ENCODE assay signal across 1 cellular context in the genomic region with DNA sequence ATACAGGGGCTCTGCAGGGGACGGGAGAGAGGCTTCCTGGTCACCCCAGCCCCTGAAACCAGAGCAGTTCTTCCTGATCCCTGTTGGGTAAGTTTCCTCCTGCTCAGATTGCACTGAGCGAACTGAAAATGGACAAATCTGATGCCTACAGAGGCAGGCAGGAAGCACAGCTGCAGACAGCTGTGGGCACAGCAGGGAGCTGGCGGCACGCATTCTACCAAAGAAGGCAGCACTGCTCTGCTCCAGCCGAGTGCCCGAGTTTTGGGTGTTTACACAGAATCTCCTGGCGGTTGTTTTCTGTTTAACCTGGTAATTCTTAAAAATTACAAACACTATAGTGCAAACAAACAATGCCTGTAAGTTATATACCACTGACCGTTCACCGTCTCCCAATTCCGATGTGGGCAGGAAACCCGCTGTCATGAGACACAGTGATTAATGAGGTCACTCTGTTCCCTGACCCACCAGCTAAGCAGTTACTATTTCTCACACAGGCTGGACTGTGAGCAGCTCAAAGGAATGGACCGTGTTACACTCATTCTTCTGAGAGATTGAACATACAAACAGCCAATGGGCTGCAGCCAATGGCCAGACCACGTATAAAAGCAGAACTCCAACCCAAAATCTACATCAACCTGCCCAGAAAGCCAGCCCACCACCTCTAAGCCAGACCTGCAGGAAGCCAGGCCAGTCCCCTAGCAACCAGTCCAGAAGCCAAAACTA.
TF ChIP-seq lines count a peak whose summit lies in the region.

No MANE protein-coding gene starts in this region.

TF ChIP-seq in K562, 482 proteins besides CTCF, POLR2A, EP300 and RAD21 (continued from another document):
- TF ChIP-seq HNRNPLL (IDR thresholded peaks at IDR 0.05; ENCODE audit: low read depth, low read length, poor library complexity, severe bottlenecking), result no peak
- TF ChIP-seq MEIS2 (IDR thresholded peaks at IDR 0.05; ENCODE audit: partially characterized antibody), result peak; percentile 98
- TF ChIP-seq BRD4 (IDR thresholded peaks at IDR 0.05), result no peak
- no peak for TF ChIP-seq RBFOX2 (IDR thresholded peaks at IDR 0.05; ENCODE audit: low read depth, low read length)
- TF ChIP-seq HBP1 (CRISPR knock-in tag; IDR thresholded peaks at IDR 0.05), result no peak
- no peak for TF ChIP-seq POLR3G (IDR thresholded peaks at IDR 0.05; ENCODE audit: extremely low read depth, insufficient read length, insufficient replicate concordance)
- no peak for TF ChIP-seq POLR2B (IDR thresholded peaks at IDR 0.05; ENCODE audit: low read depth, partially characterized antibody)
- no peak for TF ChIP-seq SAFB (IDR thresholded peaks at IDR 0.05; ENCODE audit: borderline replicate concordance, low read depth, low read length)
- no peak for TF ChIP-seq SIRT6 (IDR thresholded peaks at IDR 0.05; ENCODE audit: low read depth, low read length)
- TF ChIP-seq GMEB1 (CRISPR knock-in tag; IDR thresholded peaks at IDR 0.05), result no peak
- no peak for TF ChIP-seq ZNF263 (CRISPR knock-in tag; IDR thresholded peaks at IDR 0.05; ENCODE audit: borderline replicate concordance)
- no peak for TF ChIP-seq ZNF282 (CRISPR knock-in tag; IDR thresholded peaks at IDR 0.05)
- peak; percentile 51; the same call in 1 of the 2 replicates for TF ChIP-seq NR4A1 (CRISPR knock-in tag; IDR thresholded peaks at IDR 0.05)
- TF ChIP-seq NR4A1 (tag; IDR thresholded peaks at IDR 0.05), result no peak
- TF ChIP-seq HNRNPUL1 (IDR thresholded peaks at IDR 0.05; ENCODE audit: low read length), result no peak
- 0 out of 2 replicates have a peak, but pooled peaks have one; percentile 31 for TF ChIP-seq ZNF830 (CRISPR knock-in tag; IDR thresholded peaks at IDR 0.05)
- no peak for TF ChIP-seq ESRRB (CRISPR knock-in tag; IDR thresholded peaks at IDR 0.05; ENCODE audit: borderline replicate concordance)
- no peak for TF ChIP-seq ZNF639 (CRISPR knock-in tag; conservative IDR thresholded peaks at IDR 0.05 in 1 of 2, IDR thresholded peaks at IDR 0.05 in 1 of 2)
- no peak for TF ChIP-seq TFE3 (CRISPR knock-in tag; IDR thresholded peaks at IDR 0.05)
- TF ChIP-seq DACH1 (IDR thresholded peaks at IDR 0.05; ENCODE audit: partially characterized antibody), result no peak
- TF ChIP-seq KLF16 (IDR thresholded peaks at IDR 0.05), result no peak
- TF ChIP-seq ZFX (CRISPR knock-in tag; IDR thresholded peaks at IDR 0.05), result no peak
- no peak for TF ChIP-seq DIDO1 (tag; IDR thresholded peaks at IDR 0.05; ENCODE audit: low read depth)
- TF ChIP-seq SLC30A9 (CRISPR knock-in tag; IDR thresholded peaks at IDR 0.05), result no peak
- no peak for TF ChIP-seq FOXA1 (IDR thresholded peaks at IDR 0.05; ENCODE audit: borderline replicate concordance)
- no peak for TF ChIP-seq FOSL1 (tag; conservative IDR thresholded peaks at IDR 0.05)
- TF ChIP-seq TARDBP (IDR thresholded peaks at IDR 0.05), result no peak
- TF ChIP-seq NR2C1 (IDR thresholded peaks at IDR 0.05), result no peak
- 0 out of 2 replicates have a peak, but pooled peaks have one; percentile 43 for TF ChIP-seq NR2C1 (tag; IDR thresholded peaks at IDR 0.05)
- TF ChIP-seq ZBED1 (IDR thresholded peaks at IDR 0.05), result no peak
- TF ChIP-seq ARID3A (IDR thresholded peaks at IDR 0.05; ENCODE audit: borderline replicate concordance, low read depth, low read length), result no peak
- TF ChIP-seq KHSRP (IDR thresholded peaks at IDR 0.05), result no peak
- TF ChIP-seq ADNP (tag; IDR thresholded peaks at IDR 0.05), result no peak
- no peak for TF ChIP-seq EP400 (IDR thresholded peaks at IDR 0.05)
- TF ChIP-seq TFAM (CRISPR knock-in tag; conservative IDR thresholded peaks at IDR 0.05), result no peak
- no peak for TF ChIP-seq ILK (tag; IDR thresholded peaks at IDR 0.05; ENCODE audit: borderline replicate concordance, low read depth)
- TF ChIP-seq SP2 (IDR thresholded peaks at IDR 0.05; ENCODE audit: extremely low read depth, low read depth, low read length, poor library complexity, severe bottlenecking), result no peak
- TF ChIP-seq MXD1 (CRISPR knock-in tag; IDR thresholded peaks at IDR 0.05; ENCODE audit: borderline replicate concordance, poor library complexity, severe bottlenecking), result no peak
- no peak for TF ChIP-seq ZNF445 (CRISPR knock-in tag; IDR thresholded peaks at IDR 0.05; ENCODE audit: low read depth)
- TF ChIP-seq ZBTB26 (CRISPR knock-in tag; IDR thresholded peaks at IDR 0.05), result no peak
- TF ChIP-seq, protein P1, sequence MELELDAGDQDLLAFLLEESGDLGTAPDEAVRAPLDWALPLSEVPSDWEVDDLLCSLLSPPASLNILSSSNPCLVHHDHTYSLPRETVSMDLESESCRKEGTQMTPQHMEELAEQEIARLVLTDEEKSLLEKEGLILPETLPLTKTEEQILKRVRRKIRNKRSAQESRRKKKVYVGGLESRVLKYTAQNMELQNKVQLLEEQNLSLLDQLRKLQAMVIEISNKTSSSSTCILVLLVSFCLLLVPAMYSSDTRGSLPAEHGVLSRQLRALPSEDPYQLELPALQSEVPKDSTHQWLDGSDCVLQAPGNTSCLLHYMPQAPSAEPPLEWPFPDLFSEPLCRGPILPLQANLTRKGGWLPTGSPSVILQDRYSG (tag; conservative IDR thresholded peaks at IDR 0.05; ENCODE audit: low read depth), result 0 out of 2 replicates have a peak, but pooled peaks have one; percentile 18
- TF ChIP-seq LEF1 (IDR thresholded peaks at IDR 0.05), result peak; percentile 22; the same call in 1 of the 2 replicates
- TF ChIP-seq JUND (IDR thresholded peaks at IDR 0.05; ENCODE audit: borderline replicate concordance, low read depth, low read length), result no peak
- TF ChIP-seq JUND (tag; IDR thresholded peaks at IDR 0.05; ENCODE audit: borderline replicate concordance, low read depth, low read length), result peak; percentile 54; the same call in 1 of the 3 replicates
